1 cellular context compared by ENCODE assay signal in the genomic region with DNA sequence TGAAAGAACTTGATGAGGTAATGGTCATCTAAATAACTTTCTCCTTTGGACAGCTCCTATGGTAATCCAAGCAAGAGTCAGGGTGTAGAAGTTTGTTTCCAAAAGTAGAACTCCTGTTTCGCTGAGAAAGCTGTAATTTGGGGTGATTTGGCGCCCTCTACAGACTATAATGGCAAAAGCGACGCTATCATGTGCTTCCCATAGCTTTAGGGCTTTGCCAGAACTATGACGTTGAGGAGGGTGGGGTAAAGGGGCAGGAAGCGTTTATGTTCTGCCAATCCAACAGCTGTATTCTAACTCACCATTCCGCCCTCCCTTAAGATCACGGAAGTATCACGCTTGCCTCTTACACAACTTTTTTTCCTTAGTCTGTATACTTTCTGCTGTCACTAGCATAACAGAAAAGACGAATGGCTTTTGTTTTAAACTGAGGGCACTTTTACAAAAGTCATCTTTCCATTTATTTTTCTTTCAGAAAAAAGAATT.
TF ChIP-seq lines count a peak whose summit lies in the region.

A gene with protein sequence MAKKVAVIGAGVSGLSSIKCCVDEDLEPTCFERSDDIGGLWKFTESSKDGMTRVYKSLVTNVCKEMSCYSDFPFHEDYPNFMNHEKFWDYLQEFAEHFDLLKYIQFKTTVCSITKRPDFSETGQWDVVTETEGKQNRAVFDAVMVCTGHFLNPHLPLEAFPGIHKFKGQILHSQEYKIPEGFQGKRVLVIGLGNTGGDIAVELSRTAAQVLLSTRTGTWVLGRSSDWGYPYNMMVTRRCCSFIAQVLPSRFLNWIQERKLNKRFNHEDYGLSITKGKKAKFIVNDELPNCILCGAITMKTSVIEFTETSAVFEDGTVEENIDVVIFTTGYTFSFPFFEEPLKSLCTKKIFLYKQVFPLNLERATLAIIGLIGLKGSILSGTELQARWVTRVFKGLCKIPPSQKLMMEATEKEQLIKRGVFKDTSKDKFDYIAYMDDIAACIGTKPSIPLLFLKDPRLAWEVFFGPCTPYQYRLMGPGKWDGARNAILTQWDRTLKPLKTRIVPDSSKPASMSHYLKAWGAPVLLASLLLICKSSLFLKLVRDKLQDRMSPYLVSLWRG (plus strand): TSS at position 349 of the 486 bp plus-strand sequence. CDS start 5,643 bp downstream, outside the sequence.

TF ChIP-seq in IMR-90, 13 proteins besides CTCF, POLR2A, EP300 and RAD21 (continued from another document):
- TF ChIP-seq, protein P1, sequence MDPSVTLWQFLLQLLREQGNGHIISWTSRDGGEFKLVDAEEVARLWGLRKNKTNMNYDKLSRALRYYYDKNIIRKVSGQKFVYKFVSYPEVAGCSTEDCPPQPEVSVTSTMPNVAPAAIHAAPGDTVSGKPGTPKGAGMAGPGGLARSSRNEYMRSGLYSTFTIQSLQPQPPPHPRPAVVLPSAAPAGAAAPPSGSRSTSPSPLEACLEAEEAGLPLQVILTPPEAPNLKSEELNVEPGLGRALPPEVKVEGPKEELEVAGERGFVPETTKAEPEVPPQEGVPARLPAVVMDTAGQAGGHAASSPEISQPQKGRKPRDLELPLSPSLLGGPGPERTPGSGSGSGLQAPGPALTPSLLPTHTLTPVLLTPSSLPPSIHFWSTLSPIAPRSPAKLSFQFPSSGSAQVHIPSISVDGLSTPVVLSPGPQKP (IDR thresholded peaks at IDR 0.05; ENCODE audit: borderline replicate concordance, low read depth, low read length): no peak
- TF ChIP-seq, protein P2, sequence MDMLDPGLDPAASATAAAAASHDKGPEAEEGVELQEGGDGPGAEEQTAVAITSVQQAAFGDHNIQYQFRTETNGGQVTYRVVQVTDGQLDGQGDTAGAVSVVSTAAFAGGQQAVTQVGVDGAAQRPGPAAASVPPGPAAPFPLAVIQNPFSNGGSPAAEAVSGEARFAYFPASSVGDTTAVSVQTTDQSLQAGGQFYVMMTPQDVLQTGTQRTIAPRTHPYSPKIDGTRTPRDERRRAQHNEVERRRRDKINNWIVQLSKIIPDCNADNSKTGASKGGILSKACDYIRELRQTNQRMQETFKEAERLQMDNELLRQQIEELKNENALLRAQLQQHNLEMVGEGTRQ (IDR thresholded peaks at IDR 0.05; ENCODE audit: low read depth, low read length): peak; percentile 52; the same call in 1 of the 2 replicates
- TF ChIP-seq BHLHE40 (IDR thresholded peaks at IDR 0.05; ENCODE audit: low read depth, low read length) (0 out of 2 replicates have a peak, but pooled peaks have one; percentile 8), MAFK (IDR thresholded peaks at IDR 0.05; ENCODE audit: low read depth, low read length) (peak; percentile 68), MXI1 (IDR thresholded peaks at IDR 0.05; ENCODE audit: borderline replicate concordance, low read depth, low read length) (no peak)
